Comparison of ENCODE assay signal across 12 cellular contexts in the genomic region with DNA sequence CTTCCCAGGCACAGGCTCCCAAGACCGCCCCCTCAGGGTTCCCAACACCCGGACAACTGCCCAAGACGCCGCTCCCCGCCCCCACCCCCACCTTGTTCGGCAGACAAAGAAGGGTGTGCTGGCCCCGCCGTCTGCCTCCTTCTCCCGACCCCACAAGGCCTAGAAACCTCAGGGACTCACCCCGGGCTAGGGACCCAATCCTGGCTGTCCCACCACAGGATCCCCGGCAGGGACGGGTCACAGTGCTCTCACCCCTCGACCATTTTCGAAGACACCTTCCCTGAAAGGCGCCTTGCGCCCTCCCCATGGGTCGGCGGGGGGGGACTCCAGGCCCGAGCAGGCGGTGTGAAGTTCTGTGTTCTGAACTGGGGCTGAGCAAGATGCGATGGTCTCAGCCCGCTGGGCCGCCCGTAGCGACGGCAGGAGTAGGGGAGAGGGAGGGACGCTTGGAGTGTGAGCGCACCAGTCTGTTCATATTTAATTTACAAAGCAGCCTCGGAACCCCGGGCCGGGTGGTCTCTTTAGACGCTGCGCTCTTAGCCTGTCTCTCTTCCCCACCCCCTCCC. TPM values are rescaled to one million over a fixed set of nuclear protein-coding genes. Genes with fewer than 3 reads are reported as not detected.
DNase-seq lines count a peak whose midpoint lies in the region; ATAC-seq and TF ChIP-seq lines count a peak whose summit lies in the region.
"Had no signal": no experiment of that assay in that cellular context is flagged by ENCODE, and none has a peak within 500 bp of the region (broad histone marks: within the 10 kb centered on the region; RNA-seq: fewer than 3 reads in every experiment).

No MANE protein-coding gene starts in this region.

- peaks cover 8% of the 10 kb centered on the region for H3K36me3 Mint-ChIP-seq in T-helper 1 cell treated with Interleukin-12 subunit alpha and Interleukin-12 subunit beta and Interleukin-4 antibody, amounts not matched to agents 30 μg/mL and 1 μg/mL, for 36 hours (ENCODE audit: low read depth)
- H3K36me3 Mint-ChIP-seq in glutamatergic neuron (ENCODE audit: unreplicated experiment): peaks cover 4% of the 10 kb centered on the region
- peaks cover 15% of the 10 kb centered on the region for H3K36me3 Mint-ChIP-seq in stimulated activated effector memory CD8-positive, alpha-beta T cell treated with anti-CD3 and anti-CD28 coated beads, Interleukin-12 subunit alpha, Interleukin-12 subunit beta, amount 100 ng/mL, for 72 hours
- no peaks in the 10 kb centered on the region for H3K36me3 Mint-ChIP-seq in natural killer cell

- H3K4me3 Mint-ChIP-seq in T-helper 1 cell treated with Interleukin-12 subunit alpha and Interleukin-12 subunit beta and Interleukin-4 antibody, amounts not matched to agents 30 μg/mL and 1 μg/mL, for 36 hours: no peak overlapping the region
- H3K4me3 Mint-ChIP-seq in glutamatergic neuron (ENCODE audit: unreplicated experiment): peak overlapping the region; percentile 79
- peak overlapping the region; percentile 22 for H3K4me3 Mint-ChIP-seq in stimulated activated effector memory CD8-positive, alpha-beta T cell treated with anti-CD3 and anti-CD28 coated beads, Interleukin-12 subunit alpha, Interleukin-12 subunit beta, amount 100 ng/mL, for 72 hours
- H3K4me3 Mint-ChIP-seq in natural killer cell: no peak overlapping the region

- H3K27me3 Mint-ChIP-seq in T-helper 1 cell treated with Interleukin-12 subunit alpha and Interleukin-12 subunit beta and Interleukin-4 antibody, amounts not matched to agents 30 μg/mL and 1 μg/mL, for 36 hours (ENCODE audit: low read depth): peaks cover 77% of the 10 kb centered on the region
- peaks cover 37% of the 10 kb centered on the region for H3K27me3 Mint-ChIP-seq in glutamatergic neuron (ENCODE audit: unreplicated experiment)
- H3K27me3 Mint-ChIP-seq in natural killer cell (ENCODE audit: low read depth in 2 of 2): peaks cover 59 to 60% of the 10 kb centered on the region in 2 donors

- intact Hi-C loops in natural killer cell (cut with micrococcal nuclease): no loop called here

- no peak for ATAC-seq in stimulated activated effector memory CD8-positive, alpha-beta T cell treated with anti-CD3 and anti-CD28 coated beads, Interleukin-12 subunit alpha, Interleukin-12 subunit beta, amount 100 ng/mL, for 72 hours
- ATAC-seq in GM18520 (IDR thresholded peaks at IDR 0.05; ENCODE audit: unreplicated experiment) (no peak), GM21367 (IDR thresholded peaks at IDR 0.05; ENCODE audit: unreplicated experiment) (no peak), natural killer cell (no peak)

- TF ChIP-seq CTCF in glutamatergic neuron (IDR thresholded peaks at IDR 0.05; ENCODE audit: partially characterized antibody, unreplicated experiment) (no peak), natural killer cell (IDR thresholded peaks at IDR 0.05) (no peak)

- no peak for DNase-seq in T-helper 1 cell
- DNase-seq in NCI-H524 treated with DMSO at 0.1 percent for 48 hours (lab: John Stamatoyannopoulos, UW): peak; percentile 17
- peak; percentile 48 for DNase-seq in glutamatergic neuron
- DNase-seq in stimulated activated effector memory CD8-positive, alpha-beta T cell treated with anti-CD3 and anti-CD28 coated beads, Interleukin-12 subunit alpha, Interleukin-12 subunit beta, amount 100 ng/mL, for 72 hours (ENCODE audit: low spot score in 2 of 2): peak in 1 of 2 donors; percentile 55
- DNase-seq in natural killer cell: no peak
- DNase-seq: NCI-H446 treated with DMSO at 0.1 percent for 48 hours; stimulated activated CD4-positive, alpha-beta T cell treated with anti-CD3 and anti-CD28 coated beads, Interleukin-2, amount 100 ng/mL, for 48 hours had no signal

- H3K4me1 Mint-ChIP-seq in T-helper 1 cell treated with Interleukin-12 subunit alpha and Interleukin-12 subunit beta and Interleukin-4 antibody, amounts not matched to agents 30 μg/mL and 1 μg/mL, for 36 hours (ENCODE audit: low read depth): peaks cover 9% of the 10 kb centered on the region
- H3K4me1 Mint-ChIP-seq in glutamatergic neuron (ENCODE audit: low read depth, unreplicated experiment) (peaks cover 9% of the 10 kb centered on the region), natural killer cell (no peaks in the 10 kb centered on the region)
- H3K4me1 Mint-ChIP-seq in stimulated activated effector memory CD8-positive, alpha-beta T cell treated with anti-CD3 and anti-CD28 coated beads, Interleukin-12 subunit alpha, Interleukin-12 subunit beta, amount 100 ng/mL, for 72 hours: peaks cover 21% of the 10 kb centered on the region

- no peaks in the 10 kb centered on the region for H3K9me3 Mint-ChIP-seq in T-helper 1 cell treated with Interleukin-12 subunit alpha and Interleukin-12 subunit beta and Interleukin-4 antibody, amounts not matched to agents 30 μg/mL and 1 μg/mL, for 36 hours
- H3K9me3 Mint-ChIP-seq in glutamatergic neuron (ENCODE audit: unreplicated experiment) (peaks cover 12% of the 10 kb centered on the region), natural killer cell (no peaks in the 10 kb centered on the region)
- no peaks in the 10 kb centered on the region for H3K9me3 Mint-ChIP-seq in stimulated activated effector memory CD8-positive, alpha-beta T cell treated with anti-CD3 and anti-CD28 coated beads, Interleukin-12 subunit alpha, Interleukin-12 subunit beta, amount 100 ng/mL, for 72 hours

- peak overlapping the region; percentile 38 for H3K27ac Mint-ChIP-seq in T-helper 1 cell treated with Interleukin-12 subunit alpha and Interleukin-12 subunit beta and Interleukin-4 antibody, amounts not matched to agents 30 μg/mL and 1 μg/mL, for 36 hours
- no peak overlapping the region for H3K27ac Mint-ChIP-seq in glutamatergic neuron (ENCODE audit: unreplicated experiment)
- H3K27ac Mint-ChIP-seq in stimulated activated effector memory CD8-positive, alpha-beta T cell treated with anti-CD3 and anti-CD28 coated beads, Interleukin-12 subunit alpha, Interleukin-12 subunit beta, amount 100 ng/mL, for 72 hours: no peak overlapping the region
- no peak overlapping the region for H3K27ac Mint-ChIP-seq in natural killer cell

RNA-seq across cellular contexts. Expression of a gene that starts 1.5 kb away (rescaled TPM):
- total RNA-seq in glutamatergic neuron (ENCODE audit: unreplicated experiment) (21.1 TPM), natural killer cell (not detected)
- total RNA-seq: cardiac muscle cell, HT-29 had no signal

RNA-seq across cellular contexts. Expression of a gene that starts 44.6 kb away (rescaled TPM):
- total RNA-seq in glutamatergic neuron (ENCODE audit: unreplicated experiment) (1.2 TPM), natural killer cell (not detected)
- total RNA-seq: HT-29 had no signal

RNA-seq across cellular contexts. Expression of a gene that starts 46.5 kb away (rescaled TPM):
- total RNA-seq in glutamatergic neuron (ENCODE audit: unreplicated experiment) (0.83 TPM), natural killer cell (under 1 TPM in 2 of 3 donors, not detected in 1; 0.16 to 0.82 TPM)
- total RNA-seq: HT-29 had no signal

Comparison
In these comparisons a context has a peak if more than half of its experiments do, and no peak if none do; other contexts are left out.
1. H3K4me3 Mint-ChIP-seq: peak in glutamatergic neuron (single experiment) and stimulated activated effector memory CD8-positive, alpha-beta T cell treated with anti-CD3 and anti-CD28 coated beads, Interleukin-12 subunit alpha, Interleukin-12 subunit beta, amount 100 ng/mL, for 72 hours (single experiment); none in T-helper 1 cell treated with Interleukin-12 subunit alpha and Interleukin-12 subunit beta and Interleukin-4 antibody, amounts not matched to agents 30 μg/mL and 1 μg/mL, for 36 hours (single experiment) and natural killer cell (single experiment).
2. DNase-seq: peak in NCI-H524 treated with DMSO at 0.1 percent for 48 hours (single experiment) and glutamatergic neuron (single experiment); none in T-helper 1 cell (0 of 5) and natural killer cell (single experiment).
3. RNA of a gene that starts 1.5 kb away (total RNA-seq): 21.1 TPM in glutamatergic neuron (single experiment); not detected in natural killer cell; every median in the first group is over 10 times any median in the second.